Comparison of ENCODE assay signal across 8 cellular contexts in genomic region chr1:53592521-53592982, GRCh38.
DNase-seq lines count a peak whose midpoint lies in the region; ATAC-seq and TF ChIP-seq lines count a peak whose summit lies in the region.
"Had no signal": no experiment of that assay in that cellular context is flagged by ENCODE, and none has a peak within 500 bp of the region (broad histone marks: within the 10 kb centered on the region; RNA-seq: fewer than 3 reads in every experiment).

No MANE protein-coding gene starts in this region.

- H3K27ac ChIP-seq in Panc1 (ENCODE audit: low read length) (no peak overlapping the region), sigmoid colon (no peak overlapping the region)

- WGBS in sigmoid colon, 2 donors: 32 to 63% methylated on average over 6 of the region's 6 CpGs

- H3K27me3 ChIP-seq in Panc1 (ENCODE audit: control insufficient read depth, insufficient read depth, low read length) (no peaks in the 10 kb centered on the region; the same call in 1 of the 2 replicates), sigmoid colon (peaks cover 0 to 6% (median 5%) of the 10 kb centered on the region in 3 donors)

- POLR2A ChIA-PET in Panc1 (lab: Charles Lee): no interaction called here

- TF ChIP-seq CTCF in GM13977 (IDR thresholded peaks at IDR 0.05; ENCODE audit: extremely low read depth, insufficient read depth, missing control alignments) (peak; percentile 2), Panc1 (IDR thresholded peaks at IDR 0.05) (no peak), foreskin fibroblast (IDR thresholded peaks at IDR 0.05; ENCODE audit: low read depth, low read length) (no peak), sigmoid colon (IDR thresholded peaks at IDR 0.05) (no peak)

- DNase-seq in GM13977 (ENCODE audit: low spot score) (no peak), Panc1 (ENCODE audit: low read depth, low spot score) (no peak), foreskin fibroblast (peak; percentile 46 to 54), sigmoid colon (peak; percentile 62), midbrain (lab: John Stamatoyannopoulos, UW) (no peak), T-helper 1 cell (no peak)
- DNase-seq: activated CD4-positive, alpha-beta memory T cell treated with anti-CD3 and anti-CD28 coated beads for 36 hours had no signal

- no peak for TF ChIP-seq POLR2A in sigmoid colon (IDR thresholded peaks at IDR 0.05)

- no peaks in the 10 kb centered on the region for H3K36me3 ChIP-seq in Panc1 (ENCODE audit: control insufficient read depth, insufficient read depth, low read length)
- H3K36me3 ChIP-seq in sigmoid colon: no peaks in the 10 kb centered on the region

- peak; percentile 54 for ATAC-seq in Panc1
- ATAC-seq in GM18867 (IDR thresholded peaks at IDR 0.05; ENCODE audit: unreplicated experiment): no peak

- intact Hi-C loops in Panc1 (cut with micrococcal nuclease; ENCODE audit: unreplicated experiment): no loop called here
- intact Hi-C loops in sigmoid colon (cut with DNase I): no loop called here

- no TSS peak for BruUV-seq in Panc1 (replicated peaks; lab: Mats Ljungman, UMichigan)

- no peak for TF ChIP-seq EP300 in sigmoid colon (IDR thresholded peaks at IDR 0.05)

- H3K4me3 ChIP-seq in Panc1 (ENCODE audit: low read depth in 2 of 2, low read length in 2 of 2) (no peak overlapping the region), foreskin fibroblast (ENCODE audit: low read depth in 1 of 2, low read length in 2 of 2) (no peak overlapping the region), sigmoid colon (no peak overlapping the region)

- H3K9me3 ChIP-seq in Panc1 (ENCODE audit: control insufficient read depth, insufficient read depth, low read depth, low read length) (no peaks in the 10 kb centered on the region), sigmoid colon (no peaks in the 10 kb centered on the region)

- H3K4me1 ChIP-seq in Panc1 (ENCODE audit: control insufficient read depth, insufficient read depth, low read length) (no peaks in the 10 kb centered on the region), sigmoid colon (peaks cover 0 to 5% (median 0%) of the 10 kb centered on the region in 4 donors)

- CTCF ChIA-PET in Panc1 (lab: Charles Lee): interaction anchor here (0.5 kb wide), 1 partner anchor 94 kb away, joined by 3 read pairs; no protein-coding TSS in a partner anchor

- in situ Hi-C loops in GM13977 (cut with MboI; ENCODE audit: low pct_unique_long_range_greater_than_20kb, low sequenced_read_pairs, unreplicated experiment): no loop called here
- in situ Hi-C loops in Panc1 (cut with HindIII; ENCODE audit: low pct_unique_long_range_greater_than_20kb, low sequenced_read_pairs): no loop called here

Comparison
In these comparisons a context has a peak if more than half of its experiments do, and no peak if none do; other contexts are left out.
1. DNase-seq: peak in foreskin fibroblast (2 of 2) and sigmoid colon (single experiment); none in GM13977 (single experiment), Panc1 (single experiment), midbrain (single experiment) and T-helper 1 cell (0 of 5).